Comparison of ENCODE assay signal across 10 cellular contexts in genomic region chr14:63510538-63510937, GRCh38. TPM values are rescaled to one million over a fixed set of nuclear protein-coding genes. Genes with fewer than 3 reads are reported as not detected.
DNase-seq lines count a peak whose midpoint lies in the region; ATAC-seq and TF ChIP-seq lines count a peak whose summit lies in the region.
"Had no signal": no experiment of that assay in that cellular context is flagged by ENCODE, and none has a peak within 500 bp of the region (broad histone marks: within the 10 kb centered on the region; RNA-seq: fewer than 3 reads in every experiment).

No MANE protein-coding gene starts in this region.

- CTCF ChIA-PET in activated CD8-positive, alpha-beta T cell treated with anti-CD3 and anti-CD28 coated beads, Interleukin-2, amount 10 ng/mL, durations not matched to agents 7 days and 5 days (lab: Charles Lee) = interaction anchor here (1.0 to 1.4 kb wide), 3 partner anchors 31 to 72 kb away, joined by 3 to 6 read pairs (median 4); no protein-coding TSS in a partner anchor

- peak overlapping the region; percentile 39 for H3K27ac Mint-ChIP-seq in activated naive CD4-positive, alpha-beta T cell treated with anti-CD3 and anti-CD28 coated beads, Interleukin-2, amount 50 U/mL, for 24 hours
- peak overlapping the region; percentile 86 for H3K27ac Mint-ChIP-seq in activated CD8-positive, alpha-beta T cell treated with anti-CD3 and anti-CD28 coated beads, Interleukin-2, amount 10 ng/mL, durations not matched to agents 7 days and 5 days
- peak overlapping the region; percentile 30 to 67 for H3K27ac Mint-ChIP-seq in stimulated activated naive CD8-positive, alpha-beta T cell treated with anti-CD3 and anti-CD28 coated beads, Interleukin-15, amount 100 ng/mL, for 72 hours

- no peak for DNase-seq in activated naive CD4-positive, alpha-beta T cell (lab: John Stamatoyannopoulos, UW)
- DNase-seq in activated CD8-positive, alpha-beta T cell treated with anti-CD3 and anti-CD28 coated beads, Interleukin-2, amount 10 ng/mL, durations not matched to agents 7 days and 5 days = peak; percentile 70
- peak; percentile 17 to 55 for DNase-seq in stimulated activated naive CD8-positive, alpha-beta T cell treated with anti-CD3 and anti-CD28 coated beads, Interleukin-15, amount 100 ng/mL, for 72 hours
- DNase-seq in C1 segment of cervical spinal cord (lab: John Stamatoyannopoulos, UW) (no peak), HK-2 (ENCODE audit: unreplicated experiment) (no peak), breast epithelium (ENCODE audit: low spot score in 2 of 2) (no peak)
- DNase-seq: cerebellar nuclear complex, SHP77 treated with DMSO at 0.1 percent for 48 hours had no signal

- H3K27me3 Mint-ChIP-seq in activated naive CD4-positive, alpha-beta T cell treated with anti-CD3 and anti-CD28 coated beads, Interleukin-2, amount 50 U/mL, for 24 hours = no peaks in the 10 kb centered on the region
- no peaks in the 10 kb centered on the region for H3K27me3 Mint-ChIP-seq in activated CD8-positive, alpha-beta T cell treated with anti-CD3 and anti-CD28 coated beads, Interleukin-2, amount 10 ng/mL, durations not matched to agents 7 days and 5 days (ENCODE audit: low read depth)
- H3K27me3 Mint-ChIP-seq in stimulated activated naive CD8-positive, alpha-beta T cell treated with anti-CD3 and anti-CD28 coated beads, Interleukin-15, amount 100 ng/mL, for 72 hours = no peaks in the 10 kb centered on the region

- H3K4me3 ChIP-seq in breast epithelium = no peak overlapping the region

- intact Hi-C loops in breast epithelium (cut with DNase I; ENCODE audit: low total_unique reads) = no loop called here

- TF ChIP-seq CTCF in breast epithelium (IDR thresholded peaks at IDR 0.05) = no peak

- no peaks in the 10 kb centered on the region for H3K36me3 ChIP-seq in breast epithelium

- TF ChIP-seq POLR2A in breast epithelium (IDR thresholded peaks at IDR 0.05) = no peak

- POLR2A ChIA-PET in activated CD8-positive, alpha-beta T cell treated with anti-CD3 and anti-CD28 coated beads, Interleukin-2, amount 10 ng/mL, durations not matched to agents 7 days and 5 days (lab: Charles Lee) = interaction anchor here (0.6 kb wide), 1 partner anchor 31 kb away, joined by 4 read pairs; no protein-coding TSS in a partner anchor

- peaks cover 66% of the 10 kb centered on the region for H3K4me1 Mint-ChIP-seq in activated naive CD4-positive, alpha-beta T cell treated with anti-CD3 and anti-CD28 coated beads, Interleukin-2, amount 50 U/mL, for 24 hours
- H3K4me1 Mint-ChIP-seq in activated CD8-positive, alpha-beta T cell treated with anti-CD3 and anti-CD28 coated beads, Interleukin-2, amount 10 ng/mL, durations not matched to agents 7 days and 5 days (ENCODE audit: low read depth) = peaks cover 51% of the 10 kb centered on the region
- H3K4me1 Mint-ChIP-seq in stimulated activated naive CD8-positive, alpha-beta T cell treated with anti-CD3 and anti-CD28 coated beads, Interleukin-15, amount 100 ng/mL, for 72 hours = peaks cover 70% of the 10 kb centered on the region

- peak; percentile 83 for ATAC-seq in HG03097 (IDR thresholded peaks at IDR 0.05; ENCODE audit: low FRiP score, unreplicated experiment)
- peak; percentile 84 for ATAC-seq in activated CD8-positive, alpha-beta T cell treated with anti-CD3 and anti-CD28 coated beads, Interleukin-2, amount 10 ng/mL, durations not matched to agents 7 days and 5 days
- ATAC-seq in stimulated activated naive CD8-positive, alpha-beta T cell treated with anti-CD3 and anti-CD28 coated beads, Interleukin-15, amount 100 ng/mL, for 72 hours = peak; percentile 99

- H3K4me3 Mint-ChIP-seq in activated naive CD4-positive, alpha-beta T cell treated with anti-CD3 and anti-CD28 coated beads, Interleukin-2, amount 50 U/mL, for 24 hours = peak overlapping the region; percentile 49
- peak overlapping the region; percentile 31 for H3K4me3 Mint-ChIP-seq in activated CD8-positive, alpha-beta T cell treated with anti-CD3 and anti-CD28 coated beads, Interleukin-2, amount 10 ng/mL, durations not matched to agents 7 days and 5 days
- H3K4me3 Mint-ChIP-seq in stimulated activated naive CD8-positive, alpha-beta T cell treated with anti-CD3 and anti-CD28 coated beads, Interleukin-15, amount 100 ng/mL, for 72 hours = peak overlapping the region; percentile 13 to 66

- H3K27ac ChIP-seq in breast epithelium = no peak overlapping the region

- no peaks in the 10 kb centered on the region for H3K4me1 ChIP-seq in breast epithelium

- H3K9me3 Mint-ChIP-seq in activated naive CD4-positive, alpha-beta T cell treated with anti-CD3 and anti-CD28 coated beads, Interleukin-2, amount 50 U/mL, for 24 hours = no peaks in the 10 kb centered on the region
- no peaks in the 10 kb centered on the region for H3K9me3 Mint-ChIP-seq in activated CD8-positive, alpha-beta T cell treated with anti-CD3 and anti-CD28 coated beads, Interleukin-2, amount 10 ng/mL, durations not matched to agents 7 days and 5 days (ENCODE audit: insufficient read depth)
- no peaks in the 10 kb centered on the region for H3K9me3 Mint-ChIP-seq in stimulated activated naive CD8-positive, alpha-beta T cell treated with anti-CD3 and anti-CD28 coated beads, Interleukin-15, amount 100 ng/mL, for 72 hours

- no peaks in the 10 kb centered on the region for H3K27me3 ChIP-seq in breast epithelium

- H3K36me3 Mint-ChIP-seq in activated naive CD4-positive, alpha-beta T cell treated with anti-CD3 and anti-CD28 coated beads, Interleukin-2, amount 50 U/mL, for 24 hours = peaks cover 6% of the 10 kb centered on the region
- peaks cover 17% of the 10 kb centered on the region for H3K36me3 Mint-ChIP-seq in activated CD8-positive, alpha-beta T cell treated with anti-CD3 and anti-CD28 coated beads, Interleukin-2, amount 10 ng/mL, durations not matched to agents 7 days and 5 days (ENCODE audit: low read depth)

- H3K9me3 ChIP-seq in breast epithelium = no peaks in the 10 kb centered on the region

RNA-seq across cellular contexts. Expression of gene PPP2R5E, which starts 32.6 kb away (rescaled TPM):
- 10 to 100 TPM; 49.7 to 50.4 TPM for total RNA-seq in activated CD8-positive, alpha-beta T cell treated with anti-CD3 and anti-CD28 coated beads, Interleukin-2, amount 10 ng/mL, durations not matched to agents 7 days and 5 days
- 10 to 100 TPM; 23.0 to 29.9 (median 23.6) TPM for total RNA-seq in breast epithelium

Comparison
In these comparisons a context has a peak if more than half of its experiments do, and no peak if none do; other contexts are left out.
1. DNase-seq: peak in activated CD8-positive, alpha-beta T cell treated with anti-CD3 and anti-CD28 coated beads, Interleukin-2, amount 10 ng/mL, durations not matched to agents 7 days and 5 days (single experiment) and stimulated activated naive CD8-positive, alpha-beta T cell treated with anti-CD3 and anti-CD28 coated beads, Interleukin-15, amount 100 ng/mL, for 72 hours (2 of 2); none in activated naive CD4-positive, alpha-beta T cell (0 of 4), C1 segment of cervical spinal cord (0 of 14), HK-2 (single experiment) and breast epithelium (0 of 2).
2. Peak in every context shown above with its lines, with median percentiles within 50 percentile points of each other: H3K27ac Mint-ChIP-seq, H3K4me3 Mint-ChIP-seq and ATAC-seq.